In genomic region chr12:68040450-68041075, GRCh38 we compare ENCODE assay signal across 8 cellular contexts. TPM values are rescaled to one million over a fixed set of nuclear protein-coding genes. Genes with fewer than 3 reads are reported as not detected.
DNase-seq lines count a peak whose midpoint lies in the region; ATAC-seq and TF ChIP-seq lines count a peak whose summit lies in the region.

No MANE protein-coding gene starts in this region.

- H3K36me3 Mint-ChIP-seq in naive thymus-derived CD8-positive, alpha-beta T cell: no peaks in the 10 kb centered on the region
- peaks cover 0 to 3% of the 10 kb centered on the region in 2 donors for H3K36me3 Mint-ChIP-seq in stimulated activated naive B cell treated with anti-CD40 and anti-IgM and Interleukin-4, amounts not matched to agents 10 μg/mL and 1 μg/mL and 100 μg/mL, for 72 hours

- no peaks in the 10 kb centered on the region for H3K9me3 Mint-ChIP-seq in naive thymus-derived CD8-positive, alpha-beta T cell
- H3K9me3 Mint-ChIP-seq in stimulated activated naive B cell treated with anti-CD40 and anti-IgM and Interleukin-4, amounts not matched to agents 10 μg/mL and 1 μg/mL and 100 μg/mL, for 72 hours: peaks cover 0 to 5% of the 10 kb centered on the region in 2 donors

- H3F3A ChIP-seq in OCI-LY1 (ENCODE audit: insufficient read depth, low read length): no peaks in the 10 kb centered on the region

- no peaks in the 10 kb centered on the region for H3K9me2 ChIP-seq in OCI-LY1 (ENCODE audit: low read depth, low read length)

- peak; percentile 80 for DNase-seq in AG20443 (ENCODE audit: low spot score)
- peak; percentile 14 for DNase-seq in GM19238 (ENCODE audit: insufficient read length, low spot score)
- peak; percentile 37 for DNase-seq in HuH-7.5 (ENCODE audit: low spot score)
- DNase-seq in activated CD8-positive, alpha-beta memory T cell treated with anti-CD3 and anti-CD28 coated beads, Interleukin-2, amount 50 U/mL, for 48 hours: peak; percentile 73
- DNase-seq in epithelial cell of prostate (ENCODE audit: low read depth, low spot score): peak; percentile 29
- DNase-seq in naive thymus-derived CD8-positive, alpha-beta T cell: peak; percentile 19 to 78 (median 58)
- peak; percentile 58 for DNase-seq in stimulated activated naive B cell treated with anti-CD40 and anti-IgM and Interleukin-4, amounts not matched to agents 10 μg/mL and 1 μg/mL and 100 μg/mL, for 72 hours

- H3K4me2 ChIP-seq in OCI-LY1 (ENCODE audit: low read length): no peak overlapping the region

- H3K4me1 Mint-ChIP-seq in naive thymus-derived CD8-positive, alpha-beta T cell: peaks cover 5 to 22% (median 9%) of the 10 kb centered on the region in 4 donors
- H3K4me1 Mint-ChIP-seq in stimulated activated naive B cell treated with anti-CD40 and anti-IgM and Interleukin-4, amounts not matched to agents 10 μg/mL and 1 μg/mL and 100 μg/mL, for 72 hours: peaks cover 15 to 37% of the 10 kb centered on the region in 2 donors

- H3K27ac ChIP-seq in OCI-LY1 (ENCODE audit: low read depth, low read length, poor library complexity, severe bottlenecking) (no peak overlapping the region), epithelial cell of prostate (peak overlapping the region; percentile 72)

- H3K36me3 ChIP-seq in OCI-LY1 (ENCODE audit: insufficient read depth, low read length): no peaks in the 10 kb centered on the region

- no peaks in the 10 kb centered on the region for H3K79me2 ChIP-seq in OCI-LY1 (ENCODE audit: insufficient read depth, low read length)

- no peak overlapping the region for H3K9ac ChIP-seq in OCI-LY1 (ENCODE audit: low read length)

- TF ChIP-seq CTCF in OCI-LY1 (IDR thresholded peaks at IDR 0.05; ENCODE audit: low read length): peak; percentile 95

- peak; percentile 80 to 87 for ATAC-seq in naive thymus-derived CD8-positive, alpha-beta T cell
- ATAC-seq in stimulated activated naive B cell treated with anti-CD40 and anti-IgM and Interleukin-4, amounts not matched to agents 10 μg/mL and 1 μg/mL and 100 μg/mL, for 72 hours (replicated peaks): peak; percentile 64 to 70

- no peaks in the 10 kb centered on the region for H3K9me3 ChIP-seq in OCI-LY1 (ENCODE audit: low read length)

- POLR2A ChIA-PET in naive thymus-derived CD8-positive, alpha-beta T cell (lab: Charles Lee): interaction anchor here (0.7 kb wide), 1 partner anchor 76 kb away, joined by 3 read pairs; no protein-coding TSS in a partner anchor

- no peak overlapping the region for H3K4me3 ChIP-seq in OCI-LY1 (ENCODE audit: low read depth, low read length, poor library complexity, severe bottlenecking)

- H3K4me1 ChIP-seq in OCI-LY1 (ENCODE audit: insufficient read depth, low read length, severe bottlenecking): peaks cover 4% of the 10 kb centered on the region

- no peak overlapping the region for H2AFZ ChIP-seq in OCI-LY1 (ENCODE audit: low read length)

- no peaks in the 10 kb centered on the region for H3K27me3 Mint-ChIP-seq in naive thymus-derived CD8-positive, alpha-beta T cell
- no peaks in the 10 kb centered on the region for H3K27me3 Mint-ChIP-seq in stimulated activated naive B cell treated with anti-CD40 and anti-IgM and Interleukin-4, amounts not matched to agents 10 μg/mL and 1 μg/mL and 100 μg/mL, for 72 hours

- no peaks in the 10 kb centered on the region for H4K20me1 ChIP-seq in OCI-LY1 (ENCODE audit: insufficient read depth, low read length)

- no peak overlapping the region for H3K4me3 Mint-ChIP-seq in naive thymus-derived CD8-positive, alpha-beta T cell
- H3K4me3 Mint-ChIP-seq in stimulated activated naive B cell treated with anti-CD40 and anti-IgM and Interleukin-4, amounts not matched to agents 10 μg/mL and 1 μg/mL and 100 μg/mL, for 72 hours: no peak overlapping the region

- peak overlapping the region in 2 of 10 donors; percentile 0 to 26 for H3K27ac Mint-ChIP-seq in naive thymus-derived CD8-positive, alpha-beta T cell
- no peak overlapping the region for H3K27ac Mint-ChIP-seq in stimulated activated naive B cell treated with anti-CD40 and anti-IgM and Interleukin-4, amounts not matched to agents 10 μg/mL and 1 μg/mL and 100 μg/mL, for 72 hours

- H3K27me3 ChIP-seq in OCI-LY1 (ENCODE audit: insufficient read depth, low read length): no peaks in the 10 kb centered on the region

RNA-seq across cellular contexts. Expression of gene IFNG-AS1, which starts 51.3 kb away (rescaled TPM):
- 1 to 10 TPM in 1 of 2 experiments, under 1 TPM in 1; 0.88 to 1.9 TPM for total RNA-seq in naive thymus-derived CD8-positive, alpha-beta T cell
- 1 to 10 TPM; 1.3 to 3.1 (median 3.0) TPM for polyA plus RNA-seq in naive thymus-derived CD8-positive, alpha-beta T cell

Comparison
In these comparisons a context has a peak if more than half of its experiments do, and no peak if none do; other contexts are left out.
1. DNase-seq: peak in every context shown above with its lines; median percentile 80 in AG20443; 73 in activated CD8-positive, alpha-beta memory T cell treated with anti-CD3 and anti-CD28 coated beads, Interleukin-2, amount 50 U/mL, for 48 hours; 58 in stimulated activated naive B cell treated with anti-CD40 and anti-IgM and Interleukin-4, amounts not matched to agents 10 μg/mL and 1 μg/mL and 100 μg/mL, for 72 hours; 58 in naive thymus-derived CD8-positive, alpha-beta T cell; 37 in HuH-7.5; 29 in epithelial cell of prostate; 14 in GM19238.